8 cellular contexts compared by ENCODE assay signal in genomic region chr11:65501530-65502273, GRCh38. TPM values are rescaled to one million over a fixed set of nuclear protein-coding genes. Genes with fewer than 3 reads are reported as not detected.
DNase-seq lines count a peak whose midpoint lies in the region; ATAC-seq and TF ChIP-seq lines count a peak whose summit lies in the region.

No MANE protein-coding gene starts in this region.

- peaks cover 11% of the 10 kb centered on the region for H3K4me1 ChIP-seq in neural progenitor cell

- H3K4me2 ChIP-seq in neural progenitor cell = peak overlapping the region; percentile 98

- DNase-seq in Calu3 (no peak), NAMALWA (ENCODE audit: low spot score) (peak; percentile 45), dorsolateral prefrontal cortex (peak in 3 of 10 donors; percentile 2 to 28 (median 18)), neural progenitor cell (ENCODE audit: low spot score) (no peak), AG20443 (ENCODE audit: low spot score) (no peak), KG1 (lab: John Stamatoyannopoulos, UW) (no peak)
- DNase-seq in stimulated activated CD4-positive, alpha-beta T cell treated with anti-CD3 and anti-CD28 coated beads, Interleukin-4, amount 100 ng/mL, for 4 hours = no peak

- H3K9me3 Mint-ChIP-seq in Calu3 (ENCODE audit: low read depth, unreplicated experiment) (no peaks in the 10 kb centered on the region), neural progenitor cell (peaks cover 4% of the 10 kb centered on the region)

- H3K27me3 Mint-ChIP-seq in Calu3 (ENCODE audit: unreplicated experiment) = no peaks in the 10 kb centered on the region
- peaks cover 24% of the 10 kb centered on the region for H3K27me3 Mint-ChIP-seq in neural progenitor cell (ENCODE audit: insufficient read depth, low read depth)

- H3K79me2 ChIP-seq in neural progenitor cell (ENCODE audit: low read depth) = peaks cover 97% of the 10 kb centered on the region

- H3K36me3 Mint-ChIP-seq in Calu3 (ENCODE audit: insufficient read depth, unreplicated experiment) (no peaks in the 10 kb centered on the region), neural progenitor cell (peaks cover 27% of the 10 kb centered on the region)

- H3K9me3 ChIP-seq in neural progenitor cell (ENCODE audit: low read depth) = no peaks in the 10 kb centered on the region

- peak overlapping the region; percentile 100 for H3K9ac ChIP-seq in neural progenitor cell

- H3K27ac Mint-ChIP-seq in Calu3 (ENCODE audit: unreplicated experiment) (no peak overlapping the region), neural progenitor cell (peak overlapping the region; percentile 75)

- TF ChIP-seq CTCF in Calu3 (IDR thresholded peaks at IDR 0.05; ENCODE audit: unreplicated experiment) (no peak), dorsolateral prefrontal cortex (IDR thresholded peaks at IDR 0.05 in 54 of 56, conservative IDR thresholded peaks at IDR 0.05 in 2 of 56; ENCODE audit: low read depth in 1 of 56, partially characterized antibody in 56 of 56) (no peak), neural progenitor cell (IDR thresholded peaks at IDR 0.05) (no peak)

- no peak overlapping the region for H3K4me3 Mint-ChIP-seq in Calu3 (ENCODE audit: low read depth, unreplicated experiment)
- no peak overlapping the region for H3K4me3 Mint-ChIP-seq in neural progenitor cell

- intact Hi-C loops in Calu3 (cut with micrococcal nuclease; ENCODE audit: unreplicated experiment) = loop anchor here (1.0 kb wide), 1 partner anchor 77 kb away; no protein-coding TSS in a partner anchor
- intact Hi-C loops in dorsolateral prefrontal cortex (cut with DNase I) = no loop called here

- H3F3A ChIP-seq in neural progenitor cell (ENCODE audit: low read depth) = peaks cover 95% of the 10 kb centered on the region

- H3K4me3 ChIP-seq in dorsolateral prefrontal cortex = peak overlapping the region; percentile 68 to 100 (median 92)
- H3K4me3 ChIP-seq in neural progenitor cell = peak overlapping the region; percentile 93

- no peak for ATAC-seq in GM21447 (IDR thresholded peaks at IDR 0.05; ENCODE audit: unreplicated experiment)

- H3K36me3 ChIP-seq in neural progenitor cell = peaks cover 72% of the 10 kb centered on the region

- H3K27ac ChIP-seq in dorsolateral prefrontal cortex (peak overlapping the region; percentile 98 to 100 (median 100)), neural progenitor cell (peak overlapping the region; percentile 12)

- H4K20me1 ChIP-seq in neural progenitor cell (ENCODE audit: low read depth) = peaks cover 78% of the 10 kb centered on the region

- BruUV-seq in Calu3 (replicated peaks; lab: Mats Ljungman, UMichigan) = TSS peak; percentile 0

- CTCF ChIA-PET in Calu3 (lab: Charles Lee) = interaction anchor here (1.3 to 1.5 kb wide), 3 partner anchors 30 to 78 kb away, joined by 3 to 6 read pairs (median 4); partner anchors contain the start of gene NEAT1

- H3K27me3 ChIP-seq in dorsolateral prefrontal cortex (no peaks in the 10 kb centered on the region), neural progenitor cell (no peaks in the 10 kb centered on the region)

- H2AFZ ChIP-seq in neural progenitor cell (replicated peaks) = no peak overlapping the region

- H3K4me1 Mint-ChIP-seq in Calu3 (ENCODE audit: low read depth, unreplicated experiment) (peaks cover 8% of the 10 kb centered on the region), neural progenitor cell (peaks cover 30% of the 10 kb centered on the region)

RNA-seq across cellular contexts. Expression of gene MALAT1, which starts 2.9 kb away (rescaled TPM):
- total RNA-seq in Calu3 (2022) (8,437 and 9,950 TPM in 2 replicates), dorsolateral prefrontal cortex (over 10,000 TPM in 119 of 120 experiments, 1,000 to 10,000 TPM in 1; 7,808 to 28,438 (median 16,246) TPM), neural progenitor cell (ENCODE audit: low replicate concordance) (5,397 and 9,030 TPM in 2 replicates)

RNA-seq across cellular contexts. Expression of gene SCYL1, which starts 23.2 kb away (rescaled TPM):
- 47.8 and 53.6 TPM in 2 replicates for total RNA-seq in Calu3 (2022)
- total RNA-seq in dorsolateral prefrontal cortex = 100 to 1,000 TPM in 34 of 120 experiments, 10 to 100 TPM in 86; 71.5 to 120 (median 93.9) TPM
- 16.9 and 45.2 TPM in 2 replicates for total RNA-seq in neural progenitor cell (ENCODE audit: low replicate concordance)

RNA-seq across cellular contexts. Expression of gene LTBP3, which starts 56.5 kb away (rescaled TPM):
- total RNA-seq in Calu3 (2022) (166 and 169 TPM in 2 replicates), dorsolateral prefrontal cortex (100 to 1,000 TPM in 117 of 120 experiments, 10 to 100 TPM in 3; 97.2 to 228 (median 145) TPM), neural progenitor cell (ENCODE audit: low replicate concordance) (1.2 and 6.1 TPM in 2 replicates)

Comparison
In these comparisons a context has a peak if more than half of its experiments do, and no peak if none do; other contexts are left out.
1. RNA of gene LTBP3, which starts 56.5 kb away (total RNA-seq): 166 to 169 TPM in Calu3 and 97.2 to 228 TPM in dorsolateral prefrontal cortex; 1.2 to 6.1 TPM in neural progenitor cell; every median in the first group is over 10 times any median in the second.